10 cellular contexts compared by ENCODE assay signal in the genomic region with DNA sequence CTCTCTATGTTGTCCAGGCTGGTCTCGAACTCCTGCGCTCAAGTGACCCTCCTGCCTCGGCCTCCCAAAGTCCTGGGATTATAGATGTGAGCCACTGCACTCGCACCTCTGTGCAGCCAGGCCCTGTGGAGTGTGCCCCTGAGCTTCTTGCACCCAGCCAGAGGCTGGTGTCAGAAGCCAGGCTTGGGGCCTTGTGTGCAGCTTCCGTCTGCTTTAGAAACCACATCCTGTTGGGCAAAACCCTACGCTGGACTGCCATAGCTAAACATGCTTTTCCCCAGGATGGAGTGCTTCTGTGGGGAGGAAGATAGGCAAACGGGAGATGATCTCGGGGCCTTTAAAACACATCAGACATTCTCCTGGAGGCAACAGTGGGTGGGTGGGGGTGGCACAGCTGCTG. TPM values are rescaled to one million over a fixed set of nuclear protein-coding genes. Genes with fewer than 3 reads are reported as not detected.
DNase-seq lines count a peak whose midpoint lies in the region; ATAC-seq lines count a peak whose summit lies in the region.
"Had no signal": no experiment of that assay in that cellular context is flagged by ENCODE, and none has a peak within 500 bp of the region (broad histone marks: within the 10 kb centered on the region; RNA-seq: fewer than 3 reads in every experiment).

No MANE protein-coding gene starts in this region.

- H3K9me2 ChIP-seq in GM23248 (ENCODE audit: insufficient read depth) = no peaks in the 10 kb centered on the region

- H3F3A ChIP-seq in GM23248 (ENCODE audit: insufficient read depth) = no peaks in the 10 kb centered on the region

- no peaks in the 10 kb centered on the region for H3K36me3 ChIP-seq in GM23248 (ENCODE audit: low read depth)

- H3K27me3 ChIP-seq in GM23248 (replicated peaks; ENCODE audit: insufficient read depth) = no peaks in the 10 kb centered on the region
- H3K27me3 ChIP-seq: hepatocyte had no signal

- H3K4me1 ChIP-seq in GM23248 (ENCODE audit: insufficient read depth) = no peaks in the 10 kb centered on the region

- H2AFZ ChIP-seq in GM23248 = no peak overlapping the region
- H2AFZ ChIP-seq: hepatocyte, PC-9 had no signal

- H3K79me2 ChIP-seq in GM23248 (ENCODE audit: insufficient read depth) = no peaks in the 10 kb centered on the region
- H3K79me2 ChIP-seq: hepatocyte had no signal

- ATAC-seq in GM21360 (IDR thresholded peaks at IDR 0.05; ENCODE audit: unreplicated experiment) = no peak

- no peaks in the 10 kb centered on the region for H3K9me3 ChIP-seq in GM23248 (ENCODE audit: low read depth)

- H4K20me1 ChIP-seq in GM23248 (ENCODE audit: insufficient read depth) = no peaks in the 10 kb centered on the region

- no peak overlapping the region for H3K27ac ChIP-seq in GM23248
- H3K27ac ChIP-seq: hepatocyte, PC-9 had no signal

- H3K4me3 ChIP-seq in GM23248 = no peak overlapping the region
- H3K4me3 ChIP-seq: hepatocyte, PC-9 had no signal

- H3K9ac ChIP-seq in GM23248 = no peak overlapping the region

- 91 to 92% methylated on average over 8 of the region's 8 CpGs for WGBS in GM23248 (ENCODE audit: low coverage in 1 of 2, low lambda C conversion rate in 2 of 2, missing lambda C conversion rate in 2 of 2), 2 experiments

- no peak overlapping the region for H3K4me2 ChIP-seq in GM23248 (ENCODE audit: unreplicated experiment)
- H3K4me2 ChIP-seq: hepatocyte, PC-9 had no signal

- in situ Hi-C loops in KBM-7 (cut with MboI; ENCODE audit: low pct_unique_long_range_greater_than_20kb, low sequenced_read_pairs) (loop anchor here (25.0 kb wide), 1 partner anchor 152 kb away; the partner anchor contains the start of gene RAPGEF1), GM23248 (cut with MboI) (loop anchor here (5.0 kb wide), 1 partner anchor 157 kb away; the partner anchor contains the start of gene RAPGEF1)

- DNase-seq in KBM-7 (peak; percentile 73), T-helper 22 cell (ENCODE audit: low read depth) (peak; percentile 19), dermis blood vessel endothelial cell (peak; percentile 39), GM23248 (no peak), hippocampal formation (lab: John Stamatoyannopoulos, UW) (no peak)
- peak; percentile 13 to 18 for DNase-seq in stimulated activated CD8-positive, alpha-beta memory T cell treated with anti-CD3 and anti-CD28 coated beads, Interleukin-7, amount 100 ng/mL, for 1 hour (ENCODE audit: low read depth in 2 of 2)
- DNase-seq: amniotic stem cell, PC-9 had no signal

RNA-seq across cellular contexts. Expression of gene PRRT1B, which starts 40.1 kb away (rescaled TPM):
- total RNA-seq in dermis blood vessel endothelial cell = not detected in 2 replicates
- not detected in 2 replicates for total RNA-seq in GM23248 (2014; rRNA removed; shearing (Covaris generic))
- polyA plus RNA-seq in GM23248 (2016; fragmentation: Nextera tagmentation; extraction: Ambion mirVana) = not detected in 2 replicates
- total RNA-seq: PC-9 had no signal

RNA-seq across cellular contexts. Expression of gene UCK1, which starts 54.3 kb away (rescaled TPM):
- total RNA-seq in dermis blood vessel endothelial cell = 16.0 and 20.5 TPM in 2 replicates
- total RNA-seq in GM23248 (2014; rRNA removed; shearing (Covaris generic)) = 22.0 and 31.3 TPM in 2 replicates
- polyA plus RNA-seq in GM23248 (2016; fragmentation: Nextera tagmentation; extraction: Ambion mirVana) = 22.6 and 24.7 TPM in 2 replicates

Comparison
In these comparisons a context has a peak if more than half of its experiments do, and no peak if none do; other contexts are left out.
1. DNase-seq: peak in KBM-7 (single experiment), T-helper 22 cell (single experiment), dermis blood vessel endothelial cell (single experiment) and stimulated activated CD8-positive, alpha-beta memory T cell treated with anti-CD3 and anti-CD28 coated beads, Interleukin-7, amount 100 ng/mL, for 1 hour (2 of 2); none in GM23248 (single experiment) and hippocampal formation (0 of 2).